Comparison of ENCODE assay signal across 22 cellular contexts in the genomic region with DNA sequence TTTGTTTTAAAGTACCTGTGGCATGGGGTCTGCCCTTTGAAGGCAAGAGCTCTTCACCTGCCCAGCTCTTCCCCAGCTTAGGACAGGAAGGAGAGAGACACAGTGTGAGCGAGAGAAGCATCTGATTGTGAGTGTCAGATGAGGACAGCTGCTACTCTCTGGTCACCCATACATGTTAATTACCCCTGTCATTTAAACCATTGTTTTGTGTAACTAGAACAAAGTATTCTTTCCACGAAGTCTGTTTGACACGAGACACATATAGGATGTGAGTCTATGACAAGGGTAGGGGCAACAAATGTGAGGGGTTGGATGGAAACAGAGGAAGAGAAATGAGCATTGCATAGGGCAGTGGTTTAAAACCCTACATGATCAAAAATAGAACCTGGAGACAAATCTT. TPM values are rescaled to one million over a fixed set of nuclear protein-coding genes. Genes with fewer than 3 reads are reported as not detected.
DNase-seq lines count a peak whose midpoint lies in the region; ATAC-seq, FAIRE-seq and TF ChIP-seq lines count a peak whose summit lies in the region.
"Had no signal": no experiment of that assay in that cellular context is flagged by ENCODE, and none has a peak within 500 bp of the region (broad histone marks: within the 10 kb centered on the region; RNA-seq: fewer than 3 reads in every experiment).

No MANE protein-coding gene starts in this region.

- no peak for DNase-seq in activated CD4-positive, alpha-beta T cell treated with anti-CD3 and anti-CD28 coated beads for 36 hours
- no peak for DNase-seq in activated CD4-positive, alpha-beta T cell treated with anti-CD3 and anti-CD28 coated beads, Interleukin-2, amount 50 U/mL, for 48 hours
- no peak for DNase-seq in GM12891 (ENCODE audit: insufficient read length, low spot score)
- no peak for DNase-seq in T-helper 17 cell
- peak; percentile 10 for DNase-seq in dermis blood vessel endothelial cell
- DNase-seq in NCI-H446 (lab: John Stamatoyannopoulos, UW) = no peak
- DNase-seq in Calu3 = no peak
- no peak for DNase-seq in amniotic stem cell (lab: John Stamatoyannopoulos, UW)
- DNase-seq: 8988T; anterior cingulate cortex; effector CD4-positive, alpha-beta T cell; H7; midbrain; NCI-H524 treated with DMSO at 0.1 percent for 48 hours; SIG-M5; upper lobe of right lung had no signal

- ATAC-seq in activated CD4-positive, alpha-beta T cell treated with anti-CD3 and anti-CD28 coated beads for 36 hours = peak; percentile 3
- ATAC-seq in T-helper 17 cell = no peak
- ATAC-seq: left lobe of liver, upper lobe of right lung had no signal

- no peak for TF ChIP-seq POLR2A in GM12891 (IDR thresholded peaks at IDR 0.05; ENCODE audit: low read depth, low read length)

- H3K9me3 ChIP-seq in T-helper 17 cell (ENCODE audit: control insufficient read depth, low read length, poor library complexity, severe bottlenecking) = no peaks in the 10 kb centered on the region
- H3K9me3 ChIP-seq: prostate gland, upper lobe of right lung had no signal

- H3K4me1 Mint-ChIP-seq in activated CD4-positive, alpha-beta T cell treated with anti-CD3 and anti-CD28 coated beads for 36 hours = peaks cover 61% of the 10 kb centered on the region
- H3K4me1 Mint-ChIP-seq in T-helper 17 cell (peaks cover 39% of the 10 kb centered on the region), Calu3 (ENCODE audit: low read depth, unreplicated experiment) (peaks cover 33% of the 10 kb centered on the region)

- intact Hi-C loops in activated CD4-positive, alpha-beta T cell treated with anti-CD3 and anti-CD28 coated beads for 36 hours (cut with DNase I, micrococcal nuclease) = loop anchor here in 1 of 2 experiments (1.0 kb wide), 1 partner anchor 9 kb away; no protein-coding TSS in a partner anchor
- intact Hi-C loops in Calu3 (cut with micrococcal nuclease; ENCODE audit: unreplicated experiment) = loop anchor here (10.0 kb wide), 1 partner anchor 693 kb away; no protein-coding TSS in a partner anchor

- peaks cover 12% of the 10 kb centered on the region for H3K36me3 Mint-ChIP-seq in activated CD4-positive, alpha-beta T cell treated with anti-CD3 and anti-CD28 coated beads for 36 hours (ENCODE audit: low read depth)
- H3K36me3 Mint-ChIP-seq in T-helper 17 cell (ENCODE audit: low read depth) (no peaks in the 10 kb centered on the region), Calu3 (ENCODE audit: insufficient read depth, unreplicated experiment) (peaks cover 7% of the 10 kb centered on the region)

- H3K9me3 Mint-ChIP-seq in activated CD4-positive, alpha-beta T cell treated with anti-CD3 and anti-CD28 coated beads for 36 hours (ENCODE audit: low read depth) = peaks cover 2% of the 10 kb centered on the region
- no peaks in the 10 kb centered on the region for H3K9me3 Mint-ChIP-seq in Calu3 (ENCODE audit: low read depth, unreplicated experiment)
- H3K9me3 Mint-ChIP-seq: central memory CD8-positive, alpha-beta T cell; neural crest cell; T-helper 2 cell treated with Interferon-gamma antibody and Interleukin-4, amounts not matched to agents 5 μg/mL and 100 μg/mL, for 36 hours had no signal

- no peaks in the 10 kb centered on the region for H3K27me3 Mint-ChIP-seq in activated CD4-positive, alpha-beta T cell treated with anti-CD3 and anti-CD28 coated beads for 36 hours
- no peaks in the 10 kb centered on the region for H3K27me3 Mint-ChIP-seq in T-helper 17 cell
- no peaks in the 10 kb centered on the region for H3K27me3 Mint-ChIP-seq in Calu3 (ENCODE audit: unreplicated experiment)
- H3K27me3 Mint-ChIP-seq: B cell; central memory CD8-positive, alpha-beta T cell had no signal

- peak overlapping the region; percentile 77 for H3K27ac Mint-ChIP-seq in activated CD4-positive, alpha-beta T cell treated with anti-CD3 and anti-CD28 coated beads for 36 hours
- H3K27ac Mint-ChIP-seq in T-helper 17 cell (peak overlapping the region; percentile 98), Calu3 (ENCODE audit: unreplicated experiment) (no peak overlapping the region)
- H3K27ac Mint-ChIP-seq: B cell; T-helper 2 cell treated with Interferon-gamma antibody and Interleukin-4, amounts not matched to agents 5 μg/mL and 100 μg/mL, for 36 hours had no signal

- no TSS peak for BruUV-seq in Calu3 (replicated peaks; lab: Mats Ljungman, UMichigan)

- peak; percentile 69 for FAIRE-seq in GM12891 (lab: Jason Lieb, UNC)

- peak overlapping the region; percentile 32 for H3K4me3 Mint-ChIP-seq in activated CD4-positive, alpha-beta T cell treated with anti-CD3 and anti-CD28 coated beads for 36 hours
- H3K4me3 Mint-ChIP-seq in T-helper 17 cell = peak overlapping the region; percentile 50
- no peak overlapping the region for H3K4me3 Mint-ChIP-seq in Calu3 (ENCODE audit: low read depth, unreplicated experiment)
- H3K4me3 Mint-ChIP-seq: B cell; central memory CD8-positive, alpha-beta T cell; neural crest cell; T-helper 2 cell treated with Interferon-gamma antibody and Interleukin-4, amounts not matched to agents 5 μg/mL and 100 μg/mL, for 36 hours had no signal

- TF ChIP-seq CTCF in Calu3 (IDR thresholded peaks at IDR 0.05; ENCODE audit: unreplicated experiment) = no peak

- POLR2A ChIA-PET in activated CD4-positive, alpha-beta T cell treated with anti-CD3 and anti-CD28 coated beads for 36 hours (lab: Charles Lee) = no interaction called here

- CTCF ChIA-PET in activated CD4-positive, alpha-beta T cell treated with anti-CD3 and anti-CD28 coated beads for 36 hours (lab: Charles Lee) = interaction anchor here (0.8 to 5.4 kb wide), 4 partner anchors 8 to 139 kb away, joined by 3 to 48 read pairs (median 4); a partner anchor contains a TSS
- CTCF ChIA-PET in Calu3 (lab: Charles Lee) = no interaction called here

TF ChIP-seq in GM12891, 5 proteins besides CTCF, POLR2A, EP300 and RAD21:
- TF ChIP-seq PAX5 (IDR thresholded peaks at IDR 0.05; ENCODE audit: insufficient read depth, low read length, severe bottlenecking) (no peak), POU2F2 (IDR thresholded peaks at IDR 0.05; ENCODE audit: low read depth, low read length) (no peak), SPI1 (IDR thresholded peaks at IDR 0.05; ENCODE audit: low read depth, low read length) (no peak), POLR2AphosphoS5 (IDR thresholded peaks at IDR 0.05; ENCODE audit: low read depth, low read length) (no peak), TAF1 (IDR thresholded peaks at IDR 0.05; ENCODE audit: low read depth, low read length) (no peak)
TF ChIP-seq in GM12891: peak in this region for 0.

RNA-seq across cellular contexts. Expression of a gene that starts 3.0 kb away (rescaled TPM):
- total RNA-seq in activated CD4-positive, alpha-beta T cell treated with anti-CD3 and anti-CD28 coated beads for 36 hours = 10 to 100 TPM; 25.0 to 30.1 TPM
- 18.1 TPM for polyA plus RNA-seq in GM12891 (2012; ENCODE audit: low read depth, missing spikeins)
- total RNA-seq in T-helper 17 cell = 1 to 10 TPM; 4.7 to 6.7 TPM
- total RNA-seq in dermis blood vessel endothelial cell = 12.7 and 17.7 TPM in 2 replicates
- total RNA-seq in Calu3 (2022) = 1.9 and 3.6 TPM in 2 replicates
- total RNA-seq: H7, neural crest cell had no signal

RNA-seq across cellular contexts. Expression of a gene that starts 9.6 kb away (rescaled TPM):
- total RNA-seq in activated CD4-positive, alpha-beta T cell treated with anti-CD3 and anti-CD28 coated beads for 36 hours = 10 to 100 TPM; 44.0 to 47.9 TPM
- 28.5 TPM for polyA plus RNA-seq in GM12891 (2012; ENCODE audit: low read depth, missing spikeins)
- total RNA-seq in T-helper 17 cell = 10 to 100 TPM; 17.4 to 23.5 TPM
- total RNA-seq in dermis blood vessel endothelial cell = 6.3 and 7.0 TPM in 2 replicates
- 15.1 and 17.4 TPM in 2 replicates for total RNA-seq in Calu3 (2022)
